In the genomic region with DNA sequence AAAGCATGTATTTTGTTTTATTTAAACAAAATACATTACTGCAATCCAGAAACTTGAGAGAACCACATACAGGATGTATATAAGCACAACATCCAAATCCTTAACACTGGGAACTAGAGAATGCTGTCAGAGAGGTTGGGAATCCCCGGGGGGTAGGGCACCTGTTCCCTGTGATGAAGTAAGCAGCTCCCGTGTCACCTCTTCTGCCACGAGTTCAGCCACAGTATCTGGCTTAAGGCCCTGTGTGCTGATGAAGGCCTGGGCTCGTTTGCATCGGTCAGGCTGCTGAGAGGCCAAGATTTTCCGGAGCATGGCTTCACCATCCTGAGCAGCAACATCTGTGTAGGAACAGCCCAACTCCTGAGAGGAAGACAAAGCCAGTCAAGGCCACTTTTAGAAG, we compare ENCODE assay signal across 1 cellular context.
TF ChIP-seq lines count a peak whose summit lies in the region.

No MANE protein-coding gene starts in this region.

TF ChIP-seq in IMR-90, 13 proteins besides CTCF, POLR2A, EP300 and RAD21:
- TF ChIP-seq BHLHE40 (IDR thresholded peaks at IDR 0.05; ENCODE audit: low read depth, low read length) (no peak), MAFK (IDR thresholded peaks at IDR 0.05; ENCODE audit: low read depth, low read length) (no peak), MAZ (IDR thresholded peaks at IDR 0.05; ENCODE audit: borderline replicate concordance, low read depth, low read length) (no peak), RFX5 (IDR thresholded peaks at IDR 0.05; ENCODE audit: low read depth, low read length) (no peak), CHD1 (IDR thresholded peaks at IDR 0.05; ENCODE audit: low read depth, low read length) (no peak), SMC3 (IDR thresholded peaks at IDR 0.05; ENCODE audit: low read depth, low read length) (no peak), FOS (IDR thresholded peaks at IDR 0.05; ENCODE audit: low read depth, low read length) (no peak), MXI1 (IDR thresholded peaks at IDR 0.05; ENCODE audit: borderline replicate concordance, low read depth, low read length) (no peak), RCOR1 (IDR thresholded peaks at IDR 0.05; ENCODE audit: insufficient replicate concordance, low read length) (no peak), NFE2L2 (IDR thresholded peaks at IDR 0.05; ENCODE audit: low read depth, low read length) (no peak), CEBPB (IDR thresholded peaks at IDR 0.05; ENCODE audit: low read depth, low read length) (no peak)
- TF ChIP-seq, protein P1, sequence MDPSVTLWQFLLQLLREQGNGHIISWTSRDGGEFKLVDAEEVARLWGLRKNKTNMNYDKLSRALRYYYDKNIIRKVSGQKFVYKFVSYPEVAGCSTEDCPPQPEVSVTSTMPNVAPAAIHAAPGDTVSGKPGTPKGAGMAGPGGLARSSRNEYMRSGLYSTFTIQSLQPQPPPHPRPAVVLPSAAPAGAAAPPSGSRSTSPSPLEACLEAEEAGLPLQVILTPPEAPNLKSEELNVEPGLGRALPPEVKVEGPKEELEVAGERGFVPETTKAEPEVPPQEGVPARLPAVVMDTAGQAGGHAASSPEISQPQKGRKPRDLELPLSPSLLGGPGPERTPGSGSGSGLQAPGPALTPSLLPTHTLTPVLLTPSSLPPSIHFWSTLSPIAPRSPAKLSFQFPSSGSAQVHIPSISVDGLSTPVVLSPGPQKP (IDR thresholded peaks at IDR 0.05; ENCODE audit: borderline replicate concordance, low read depth, low read length), result no peak
- TF ChIP-seq, protein P2, sequence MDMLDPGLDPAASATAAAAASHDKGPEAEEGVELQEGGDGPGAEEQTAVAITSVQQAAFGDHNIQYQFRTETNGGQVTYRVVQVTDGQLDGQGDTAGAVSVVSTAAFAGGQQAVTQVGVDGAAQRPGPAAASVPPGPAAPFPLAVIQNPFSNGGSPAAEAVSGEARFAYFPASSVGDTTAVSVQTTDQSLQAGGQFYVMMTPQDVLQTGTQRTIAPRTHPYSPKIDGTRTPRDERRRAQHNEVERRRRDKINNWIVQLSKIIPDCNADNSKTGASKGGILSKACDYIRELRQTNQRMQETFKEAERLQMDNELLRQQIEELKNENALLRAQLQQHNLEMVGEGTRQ (IDR thresholded peaks at IDR 0.05; ENCODE audit: low read depth, low read length), result no peak
